In the genomic region with DNA sequence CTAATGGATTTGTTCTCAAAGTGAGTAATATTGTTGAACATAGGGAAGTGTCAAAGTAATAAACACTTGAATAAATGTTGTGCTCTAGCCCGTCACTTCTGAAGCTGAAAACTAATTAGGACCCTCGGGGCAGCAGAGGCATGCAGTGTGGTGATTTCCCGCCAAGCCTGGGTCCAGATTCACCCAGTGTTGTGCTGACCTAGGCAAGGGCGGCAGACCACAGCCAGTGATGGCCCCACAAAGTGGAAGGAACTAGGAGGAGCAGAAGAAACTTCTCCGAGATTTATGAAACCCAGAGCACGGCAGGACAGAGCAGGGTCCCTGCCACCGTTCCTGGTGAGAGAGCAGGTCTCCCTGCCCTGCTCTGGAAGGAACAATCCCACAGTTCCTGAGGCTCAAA, we compare ENCODE assay signal across 20 cellular contexts.
DNase-seq lines count a peak whose midpoint lies in the region; ATAC-seq, FAIRE-seq and TF ChIP-seq lines count a peak whose summit lies in the region.
"Had no signal": no experiment of that assay in that cellular context is flagged by ENCODE, and none has a peak within 500 bp of the region (broad histone marks: within the 10 kb centered on the region; RNA-seq: fewer than 3 reads in every experiment).

No MANE protein-coding gene starts in this region.

- peak overlapping the region; percentile 60; the same call in 1 of the 2 replicates for H3K18ac ChIP-seq in H1 (ENCODE audit: extremely low read depth, low read length)
- peak overlapping the region; percentile 53 for H3K18ac ChIP-seq in neuronal stem cell (ENCODE audit: low read length)

- no peak overlapping the region for H3K56ac ChIP-seq in H1 (replicated peaks; ENCODE audit: insufficient read length, low read depth, low read length)

- ATAC-seq in upper lobe of right lung: no peak

- peak overlapping the region; percentile 94 for H4K91ac ChIP-seq in H1 (replicated peaks; ENCODE audit: insufficient read length, low read length)
- no peak overlapping the region for H4K91ac ChIP-seq in neuronal stem cell (ENCODE audit: low read depth, low read length, poor library complexity)

- peak overlapping the region; percentile 42 for H3K4ac ChIP-seq in H1 (replicated peaks; ENCODE audit: insufficient read length, low read depth, low read length)
- no peak overlapping the region for H3K4ac ChIP-seq in neuronal stem cell (ENCODE audit: low read length)

- no peaks in the 10 kb centered on the region for H3K9me3 ChIP-seq in OCI-LY1 (ENCODE audit: low read length)
- no peaks in the 10 kb centered on the region for H3K9me3 ChIP-seq in H1 (ENCODE audit: insufficient read depth in 2 of 2, low read depth in 1 of 2, low read length in 1 of 2)
- H3K9me3 ChIP-seq in neuronal stem cell (replicated peaks in 1 of 2; ENCODE audit: control insufficient read depth in 2 of 2, insufficient read depth in 1 of 2, low read depth in 1 of 2, low read length in 2 of 2): no peaks in the 10 kb centered on the region
- no peaks in the 10 kb centered on the region for H3K9me3 ChIP-seq in upper lobe of right lung
- H3K9me3 ChIP-seq: Caco-2, HAP-1 had no signal

- H3K9ac ChIP-seq in OCI-LY1 (ENCODE audit: low read length): no peak overlapping the region; the same call in 1 of the 2 replicates
- H3K9ac ChIP-seq in H1 (replicated peaks in 1 of 4; ENCODE audit: extremely low read depth in 1 of 4, low read depth in 3 of 4, low read length in 3 of 4): no peak overlapping the region
- no peak overlapping the region for H3K9ac ChIP-seq in neuronal stem cell (ENCODE audit: low read depth, low read length, poor library complexity)

- H3K79me1 ChIP-seq in H1 (ENCODE audit: low read depth, low read length) (no peaks in the 10 kb centered on the region), neuronal stem cell (ENCODE audit: low read depth, low read length) (no peaks in the 10 kb centered on the region)

- H2BK120ac ChIP-seq in H1 (replicated peaks; ENCODE audit: low read depth, low read length) (peak overlapping the region; percentile 90), neuronal stem cell (ENCODE audit: low read depth, low read length) (no peak overlapping the region)

- H3K4me1 ChIP-seq in OCI-LY1 (ENCODE audit: insufficient read depth, low read length, severe bottlenecking) (peaks cover 40% of the 10 kb centered on the region), H1 (replicated peaks in 1 of 4; ENCODE audit: control insufficient read depth in 3 of 4, insufficient read depth in 4 of 4, low read length in 3 of 4) (peaks cover 4 to 31% (median 15%) of the 10 kb centered on the region in 4 experiments), neuronal stem cell (ENCODE audit: control insufficient read depth in 2 of 2, insufficient read depth in 1 of 2, low read depth in 1 of 2, low read length in 2 of 2) (peaks cover 0 to 3% of the 10 kb centered on the region in 2 donors), upper lobe of right lung (no peaks in the 10 kb centered on the region)
- H3K4me1 ChIP-seq: Caco-2, HAP-1 had no signal

- intact Hi-C loops in upper lobe of right lung (cut with DNase I): no loop called here

- H3F3A ChIP-seq in OCI-LY1 (ENCODE audit: insufficient read depth, low read length): no peaks in the 10 kb centered on the region

- no peak for TF ChIP-seq POLR2A in H1 (IDR thresholded peaks at IDR 0.05; ENCODE audit: control extremely low read depth in 1 of 2, low read depth in 2 of 2, low read length in 2 of 2)

- H3K79me2 ChIP-seq in OCI-LY1 (ENCODE audit: insufficient read depth, low read length) (no peaks in the 10 kb centered on the region), H1 (ENCODE audit: control insufficient read depth in 1 of 2, insufficient read depth in 2 of 2, low read length in 2 of 2) (no peaks in the 10 kb centered on the region)

- DNase-seq in H1 (ENCODE audit: low read depth in 1 of 2, low spot score in 2 of 2): no peak
- DNase-seq in neuronal stem cell (ENCODE audit: low spot score): no peak
- DNase-seq in upper lobe of right lung: peak; percentile 44
- DNase-seq in H4 (ENCODE audit: low spot score): no peak
- DNase-seq in cerebellum (ENCODE audit: low spot score): no peak
- DNase-seq in middle frontal gyrus (ENCODE audit: extremely low spot score, low spot score): no peak
- DNase-seq: ACHN; AML-193; Caco-2; CD4-positive, alpha-beta T cell; DMS153; DMS79; GF-D8; GOT3 had no signal

- H4K8ac ChIP-seq in H1 (ENCODE audit: extremely low read depth, insufficient read depth, low read length): no peak overlapping the region
- no peak overlapping the region for H4K8ac ChIP-seq in neuronal stem cell (ENCODE audit: low read depth, low read length)

- no peak overlapping the region for H4K5ac ChIP-seq in H1 (ENCODE audit: insufficient read length, low read depth, low read length)

- H3K4me3 ChIP-seq in OCI-LY1 (ENCODE audit: low read depth, low read length, poor library complexity, severe bottlenecking): no peak overlapping the region
- no peak overlapping the region for H3K4me3 ChIP-seq in H1 (ENCODE audit: extremely low read depth in 1 of 4, insufficient read depth in 2 of 4, low read depth in 3 of 4, low read length in 4 of 4)
- H3K4me3 ChIP-seq in neuronal stem cell (ENCODE audit: low read length in 2 of 2): no peak overlapping the region
- no peak overlapping the region for H3K4me3 ChIP-seq in upper lobe of right lung
- H3K4me3 ChIP-seq: HAP-1 had no signal

- 82% methylated on average over 7 of the region's 7 CpGs; no CpG with 5 or more reads in 1 of the 2 experiments for WGBS in H1 (ENCODE audit: extremely low coverage in 1 of 2, insufficient coverage in 1 of 2, insufficient read length in 1 of 2, insufficient replicate concordance in 2 of 2, low coverage in 1 of 2, low lambda C conversion rate in 2 of 2, missing lambda C conversion rate in 1 of 2), 2 experiments
- WGBS in neuronal stem cell (ENCODE audit: extremely low coverage in 2 of 2, insufficient read length in 2 of 2, insufficient replicate concordance in 1 of 2), 2 donors: no CpG with 5 or more reads among the region's 7 CpGs

- no peak for FAIRE-seq in H1 (lab: Jason Lieb, UNC)
- FAIRE-seq: A204.1, D721Med had no signal

- H2BK20ac ChIP-seq in H1 (ENCODE audit: low read length): peak overlapping the region; percentile 96

- no peak for TF ChIP-seq RAD21 in H1 (IDR thresholded peaks at IDR 0.05 in 1 of 2, conservative IDR thresholded peaks at IDR 0.05 in 1 of 2; ENCODE audit: low read depth in 2 of 2, low read length in 2 of 2)

- H2BK5ac ChIP-seq in H1 (ENCODE audit: low read depth, low read length): peak overlapping the region; percentile 44; the same call in 1 of the 2 replicates
- H2BK5ac ChIP-seq in neuronal stem cell (ENCODE audit: low read length): no peak overlapping the region

- H2AK5ac ChIP-seq in H1 (ENCODE audit: low read depth, low read length): peak overlapping the region; percentile 42; the same call in 1 of the 2 replicates
- no peak overlapping the region for H2AK5ac ChIP-seq in neuronal stem cell (ENCODE audit: low read depth, low read length)

- H2BK15ac ChIP-seq in H1 (ENCODE audit: low read length): peak overlapping the region; percentile 61; the same call in 1 of the 2 replicates
- H2BK15ac ChIP-seq in neuronal stem cell (ENCODE audit: low read length): no peak overlapping the region

- H3K27ac ChIP-seq in OCI-LY1 (ENCODE audit: low read depth, low read length, poor library complexity, severe bottlenecking) (no peak overlapping the region), H1 (ENCODE audit: low read depth, low read length) (no peak overlapping the region), neuronal stem cell (replicated peaks; ENCODE audit: low read length) (no peak overlapping the region), upper lobe of right lung (no peak overlapping the region)
- H3K27ac ChIP-seq: C4-2B, HL-60 had no signal

- H4K20me1 ChIP-seq in OCI-LY1 (ENCODE audit: insufficient read depth, low read length) (no peaks in the 10 kb centered on the region), H1 (replicated peaks in 1 of 2; ENCODE audit: control insufficient read depth in 1 of 2, insufficient read depth in 2 of 2, low read length in 2 of 2) (no peaks in the 10 kb centered on the region)

- POLR2A ChIA-PET in H1 (lab: Charles Lee; ENCODE audit: partially characterized antibody): no interaction called here

- H2AFZ ChIP-seq in OCI-LY1 (ENCODE audit: low read length): no peak overlapping the region
- no peak overlapping the region for H2AFZ ChIP-seq in H1 (ENCODE audit: low read length)
- no peak overlapping the region for H2AFZ ChIP-seq in neuronal stem cell (ENCODE audit: low read length)

- no peak overlapping the region for H3K23ac ChIP-seq in H1 (ENCODE audit: insufficient read length)
- H3K23ac ChIP-seq in neuronal stem cell (ENCODE audit: low read depth, low read length, poor library complexity): no peak overlapping the region

- TF ChIP-seq EP300 in H1 (IDR thresholded peaks at IDR 0.05; ENCODE audit: borderline replicate concordance in 1 of 2, low read depth in 2 of 2, low read length in 2 of 2): no peak

- CTCF ChIA-PET in H1 (lab: Charles Lee; ENCODE audit: partially characterized antibody): no interaction called here

- H3K14ac ChIP-seq in H1 (ENCODE audit: insufficient read length) (no peak overlapping the region), neuronal stem cell (ENCODE audit: low read length) (no peak overlapping the region)

- H3K9me2 ChIP-seq in OCI-LY1 (ENCODE audit: low read depth, low read length): no peaks in the 10 kb centered on the region

- no peaks in the 10 kb centered on the region for H3K36me3 ChIP-seq in OCI-LY1 (ENCODE audit: insufficient read depth, low read length)
- no peaks in the 10 kb centered on the region for H3K36me3 ChIP-seq in H1 (ENCODE audit: control insufficient read depth in 2 of 4, insufficient read depth in 4 of 4, low read length in 3 of 4)
- no peaks in the 10 kb centered on the region for H3K36me3 ChIP-seq in neuronal stem cell (replicated peaks in 1 of 2; ENCODE audit: control insufficient read depth in 2 of 2, insufficient read depth in 2 of 2, low read length in 2 of 2)
- no peaks in the 10 kb centered on the region for H3K36me3 ChIP-seq in upper lobe of right lung
- H3K36me3 ChIP-seq: HAP-1 had no signal

- H3K4me2 ChIP-seq in OCI-LY1 (ENCODE audit: low read length) (peak overlapping the region; percentile 17; the same call in 1 of the 2 replicates), H1 (ENCODE audit: insufficient read depth in 1 of 2, low read depth in 2 of 2, low read length in 2 of 2) (no peak overlapping the region), neuronal stem cell (ENCODE audit: insufficient read depth, low read length, poor library complexity, severe bottlenecking) (no peak overlapping the region)

- H3K23me2 ChIP-seq in H1 (ENCODE audit: low read depth, low read length): no peaks in the 10 kb centered on the region

- H2BK12ac ChIP-seq in H1 (ENCODE audit: low read depth, low read length) (peak overlapping the region; percentile 82; the same call in 1 of the 2 replicates), neuronal stem cell (ENCODE audit: low read length) (no peak overlapping the region)

- TF ChIP-seq CTCF in OCI-LY1 (IDR thresholded peaks at IDR 0.05; ENCODE audit: low read length) (no peak), H1 (IDR thresholded peaks at IDR 0.05; ENCODE audit: control extremely low read depth in 1 of 3, insufficient read depth in 1 of 3, low read depth in 1 of 3, low read length in 3 of 3) (no peak), upper lobe of right lung (IDR thresholded peaks at IDR 0.05) (no peak)

- H3K27me3 ChIP-seq in OCI-LY1 (ENCODE audit: insufficient read depth, low read length) (no peaks in the 10 kb centered on the region), H1 (replicated peaks in 1 of 4; ENCODE audit: control insufficient read depth in 3 of 4, extremely low read depth in 1 of 4, insufficient read depth in 3 of 4, low read length in 3 of 4) (peaks cover 0 to 4% (median under 1%) of the 10 kb centered on the region in 4 experiments; a peak in 3 of 7 replicates), neuronal stem cell (ENCODE audit: control insufficient read depth in 3 of 3, insufficient read depth in 3 of 3, low read depth in 1 of 3, low read length in 3 of 3) (peaks cover 0 to 5% (median 0%) of the 10 kb centered on the region in 3 experiments), upper lobe of right lung (peaks cover 5% of the 10 kb centered on the region)
